In genomic region chr3:111924283-111924682, GRCh38 we compare ENCODE assay signal across 10 cellular contexts. TPM values are rescaled to one million over a fixed set of nuclear protein-coding genes. Genes with fewer than 3 reads are reported as not detected.
DNase-seq lines count a peak whose midpoint lies in the region; ATAC-seq and TF ChIP-seq lines count a peak whose summit lies in the region.
"Had no signal": no experiment of that assay in that cellular context is flagged by ENCODE, and none has a peak within 500 bp of the region (broad histone marks: within the 10 kb centered on the region; RNA-seq: fewer than 3 reads in every experiment).

No MANE protein-coding gene starts in this region.

- H3K27me3 ChIP-seq in IMR-90 (ENCODE audit: control insufficient read depth, insufficient read depth, low read length) (no peaks in the 10 kb centered on the region), RWPE2 (ENCODE audit: insufficient read depth, poor library complexity, severe bottlenecking) (no peaks in the 10 kb centered on the region), heart right ventricle (no peaks in the 10 kb centered on the region), spleen (replicated peaks in 1 of 7) (no peaks in the 10 kb centered on the region)

- in situ Hi-C loops in IMR-90 (cut with MboI; ENCODE audit: low sequenced_read_pairs), result no loop called here

- CTCF ChIA-PET in IMR-90 (lab: Yijun Ruan, JAX), result no interaction called here

- no CpG with 5 or more reads among the region's 6 CpGs for WGBS in IMR-90 (ENCODE audit: extremely low coverage in 2 of 2, insufficient read length in 1 of 2), 2 experiments
- 14 to 20% methylated on average over 6 of the region's 6 CpGs for WGBS in heart right ventricle, 2 donors
- 45 to 60% (median 50%) methylated on average over 6 of the region's 6 CpGs for WGBS in spleen, 5 donors

- no peak for ATAC-seq in IMR-90 (ENCODE audit: low read depth)
- no peak for ATAC-seq in RWPE2 (ENCODE audit: low read depth)
- ATAC-seq in heart right ventricle, result peak; percentile 90 to 99 (median 97)
- ATAC-seq in HG03571 (IDR thresholded peaks at IDR 0.05; ENCODE audit: unreplicated experiment), result no peak
- ATAC-seq: T-helper 17 cell had no signal

- H3K27ac ChIP-seq in IMR-90 (ENCODE audit: insufficient read depth, low read length) (no peak overlapping the region), RWPE2 (ENCODE audit: poor library complexity, severe bottlenecking) (peak overlapping the region; percentile 87), heart right ventricle (peak overlapping the region in 9 of 10 donors; percentile 10 to 76 (median 57)), spleen (peak overlapping the region in 5 of 8 donors; percentile 10 to 47 (median 22))

- H3K4me3 ChIP-seq in IMR-90 (ENCODE audit: insufficient read depth, low read depth, low read length) (no peak overlapping the region), RWPE2 (ENCODE audit: severe bottlenecking) (no peak overlapping the region), heart right ventricle (no peak overlapping the region), spleen (no peak overlapping the region)

- no peak overlapping the region for H3K18ac ChIP-seq in IMR-90 (ENCODE audit: low read depth, low read length)

- no peak overlapping the region for H3K23ac ChIP-seq in IMR-90 (ENCODE audit: low read depth, low read length)

- intact Hi-C loops in IMR-90 (cut with micrococcal nuclease) (no loop called here), heart right ventricle (cut with DNase I) (loop anchor here in 3 of 10 donors (5.0 kb wide), 2 partner anchors 43 to 62 kb away; no protein-coding TSS in a partner anchor), spleen (cut with DNase I; ENCODE audit: low total_unique reads) (no loop called here)

- H4K8ac ChIP-seq in IMR-90 (ENCODE audit: low read depth in 2 of 2, low read length in 2 of 2), result no peak overlapping the region

- H2BK15ac ChIP-seq in IMR-90 (ENCODE audit: low read depth, low read length), result no peak overlapping the region

- POLR2A ChIA-PET in IMR-90 (lab: Charles Lee; ENCODE audit: unreplicated experiment), result no interaction called here

- TF ChIP-seq RAD21 in IMR-90 (IDR thresholded peaks at IDR 0.05; ENCODE audit: low read length), result no peak

- no peak overlapping the region for H3K4ac ChIP-seq in IMR-90 (ENCODE audit: low read depth, low read length)

- no TSS peak for BruUV-seq in IMR-90 (replicated peaks; lab: Mats Ljungman, UMichigan)

- no peak overlapping the region; the same call in 1 of the 2 replicates for H3K14ac ChIP-seq in IMR-90 (replicated peaks; ENCODE audit: low read depth, low read length)

- H3K56ac ChIP-seq in IMR-90 (ENCODE audit: extremely low read depth, insufficient read depth, low read length), result no peak overlapping the region

- no peak for TF ChIP-seq POLR2A in IMR-90 (IDR thresholded peaks at IDR 0.05; ENCODE audit: low read depth, low read length)
- no peak for TF ChIP-seq POLR2A in spleen (IDR thresholded peaks at IDR 0.05)

- DNase-seq in IMR-90 (no peak), RWPE2 (ENCODE audit: low spot score) (no peak), heart right ventricle (peak; percentile 56 to 76), spleen (no peak), T-helper 1 cell (no peak), NOMO-1 (lab: John Stamatoyannopoulos, UW; ENCODE audit: unreplicated experiment in 2 of 2) (no peak)
- DNase-seq in stimulated activated CD4-positive, alpha-beta T cell treated with anti-CD3 and anti-CD28 coated beads, Interleukin-4, amount 100 ng/mL, for 24 hours, result no peak
- DNase-seq: NCI-H187, T-helper 17 cell had no signal

- H2BK120ac ChIP-seq in IMR-90 (ENCODE audit: low read depth, low read length), result 0 out of 2 replicates have a peak overlapping the region, but pooled peaks have one; percentile 28

- H2AK5ac ChIP-seq in IMR-90 (ENCODE audit: low read depth, low read length), result no peak overlapping the region

- no peaks in the 10 kb centered on the region for H4K20me1 ChIP-seq in IMR-90 (ENCODE audit: insufficient read depth, low read length)

- H2BK5ac ChIP-seq in IMR-90 (ENCODE audit: low read depth, low read length, poor library complexity, severe bottlenecking), result no peak overlapping the region

- dilution Hi-C loops in IMR-90 (cut with HindIII; ENCODE audit: low sequenced_read_pairs, unreplicated experiment), result no loop called here

- H3K36me3 ChIP-seq in IMR-90 (ENCODE audit: control insufficient read depth, insufficient read depth, low read length) (peaks cover 20% of the 10 kb centered on the region), RWPE2 (ENCODE audit: low read depth) (peaks cover 95% of the 10 kb centered on the region), heart right ventricle (peaks cover 0 to 98% (median 33%) of the 10 kb centered on the region in 9 donors), spleen (peaks cover 0 to 49% (median 9%) of the 10 kb centered on the region in 6 donors)

- no peak overlapping the region for H2AK9ac ChIP-seq in IMR-90 (replicated peaks; ENCODE audit: low read depth, low read length, poor library complexity)

- no peak overlapping the region for H2AFZ ChIP-seq in IMR-90 (replicated peaks; ENCODE audit: low read length, poor library complexity)

- H3K9me3 ChIP-seq in IMR-90 (ENCODE audit: control insufficient read depth, insufficient read depth, low read length) (no peaks in the 10 kb centered on the region), RWPE2 (ENCODE audit: severe bottlenecking) (no peaks in the 10 kb centered on the region), heart right ventricle (no peaks in the 10 kb centered on the region), spleen (no peaks in the 10 kb centered on the region)

- H4K5ac ChIP-seq in IMR-90 (ENCODE audit: low read depth, low read length), result no peak overlapping the region

- no peaks in the 10 kb centered on the region for H3K9me1 ChIP-seq in IMR-90 (ENCODE audit: insufficient read depth, low read length)

- TF ChIP-seq CTCF in IMR-90 (conservative IDR thresholded peaks at IDR 0.05; ENCODE audit: low read depth, low read length), result no peak
- no peak for TF ChIP-seq CTCF in RWPE2 (IDR thresholded peaks at IDR 0.05; ENCODE audit: poor library complexity, severe bottlenecking)
- TF ChIP-seq CTCF in heart right ventricle (IDR thresholded peaks at IDR 0.05), result no peak
- no peak for TF ChIP-seq CTCF in spleen (IDR thresholded peaks at IDR 0.05 in 8 of 11, conservative IDR thresholded peaks at IDR 0.05 in 3 of 11)

- H3K79me1 ChIP-seq in IMR-90 (ENCODE audit: low read depth in 1 of 2, low read length in 2 of 2), result no peaks in the 10 kb centered on the region; a peak in 1 of 4 replicates

- H3K4me2 ChIP-seq in IMR-90 (ENCODE audit: low read depth, low read length), result no peak overlapping the region

- H2BK20ac ChIP-seq in IMR-90 (ENCODE audit: low read depth, low read length), result no peak overlapping the region

- H3K4me1 ChIP-seq in IMR-90 (ENCODE audit: control insufficient read depth, insufficient read depth, low read length), result peaks cover 2% of the 10 kb centered on the region
- H3K4me1 ChIP-seq in RWPE2 (ENCODE audit: insufficient read depth, poor library complexity, severe bottlenecking), result peaks cover 38% of the 10 kb centered on the region
- H3K4me1 ChIP-seq in heart right ventricle, result peaks cover 10 to 52% (median 41%) of the 10 kb centered on the region in 9 donors
- H3K4me1 ChIP-seq in spleen, result no peaks in the 10 kb centered on the region

- no peak overlapping the region for H4K91ac ChIP-seq in IMR-90 (ENCODE audit: insufficient read depth, low read depth, low read length)

- no peak overlapping the region for H3K9ac ChIP-seq in IMR-90 (ENCODE audit: low read depth, low read length)

TF ChIP-seq in IMR-90, 13 proteins besides CTCF, POLR2A, EP300 and RAD21:
- TF ChIP-seq RFX5 (IDR thresholded peaks at IDR 0.05; ENCODE audit: low read depth, low read length), result no peak
- TF ChIP-seq SMC3 (IDR thresholded peaks at IDR 0.05; ENCODE audit: low read depth, low read length), result no peak
- TF ChIP-seq CEBPB (IDR thresholded peaks at IDR 0.05; ENCODE audit: low read depth, low read length), result no peak
- TF ChIP-seq FOS (IDR thresholded peaks at IDR 0.05; ENCODE audit: low read depth, low read length), result no peak
- TF ChIP-seq MXI1 (IDR thresholded peaks at IDR 0.05; ENCODE audit: borderline replicate concordance, low read depth, low read length), result no peak
- TF ChIP-seq ELK1 (IDR thresholded peaks at IDR 0.05; ENCODE audit: borderline replicate concordance, low read depth, low read length), result no peak
- TF ChIP-seq NFE2L2 (IDR thresholded peaks at IDR 0.05; ENCODE audit: low read depth, low read length), result no peak
- no peak for TF ChIP-seq USF2 (IDR thresholded peaks at IDR 0.05; ENCODE audit: low read depth, low read length)
- TF ChIP-seq RCOR1 (IDR thresholded peaks at IDR 0.05; ENCODE audit: insufficient replicate concordance, low read length), result no peak
- no peak for TF ChIP-seq MAZ (IDR thresholded peaks at IDR 0.05; ENCODE audit: borderline replicate concordance, low read depth, low read length)

RNA-seq across cellular contexts. Expression of gene ABHD10, which starts 54.5 kb away (rescaled TPM):
- total RNA-seq in IMR-90 (2012; rRNA removed) (53.9 and 57.2 TPM in 2 replicates), heart right ventricle (10 to 100 TPM; 42.5 to 57.8 (median 50.1) TPM), spleen (10 to 100 TPM; 24.7 to 34.8 (median 31.3) TPM)
- polyA plus RNA-seq in IMR-90 (2012; rRNA removed) (17.7 and 24.7 TPM in 2 replicates), heart right ventricle (10 to 100 TPM; 10.5 to 51.1 TPM), spleen (10 to 100 TPM; 24.2 to 26.4 (median 25.6) TPM)
- polyA plus RNA-seq in IMR-90 (2012; cell fraction: cytosol; rRNA removed), result 6.3 and 8.0 TPM in 2 replicates
- 6.5 and 16.2 TPM in 2 replicates for polyA plus RNA-seq in IMR-90 (2012; cell fraction: nucleus; rRNA removed; ENCODE audit: low replicate concordance)

Comparison
In these comparisons a context has a peak if more than half of its experiments do, and no peak if none do; other contexts are left out.
1. ATAC-seq: peak in heart right ventricle (8 of 8); none in IMR-90 (single experiment), RWPE2 (single experiment) and HG03571 (single experiment).
2. DNase-seq: peak in heart right ventricle (2 of 2); none in IMR-90 (single experiment), RWPE2 (single experiment), spleen (single experiment), stimulated activated CD4-positive, alpha-beta T cell treated with anti-CD3 and anti-CD28 coated beads, Interleukin-4, amount 100 ng/mL, for 24 hours (single experiment), T-helper 1 cell (0 of 5) and NOMO-1 (0 of 2).